8 cellular contexts compared by ENCODE assay signal in genomic region chr4:146521543-146522097, GRCh38. TPM values are rescaled to one million over a fixed set of nuclear protein-coding genes. Genes with fewer than 3 reads are reported as not detected.
A peak's percentile ranks its signal among the peaks of the same experiment; 100 is the strongest.
DNase-seq lines count a peak whose midpoint lies in the region; ATAC-seq, FAIRE-seq and TF ChIP-seq lines count a peak whose summit lies in the region.

A gene with protein sequence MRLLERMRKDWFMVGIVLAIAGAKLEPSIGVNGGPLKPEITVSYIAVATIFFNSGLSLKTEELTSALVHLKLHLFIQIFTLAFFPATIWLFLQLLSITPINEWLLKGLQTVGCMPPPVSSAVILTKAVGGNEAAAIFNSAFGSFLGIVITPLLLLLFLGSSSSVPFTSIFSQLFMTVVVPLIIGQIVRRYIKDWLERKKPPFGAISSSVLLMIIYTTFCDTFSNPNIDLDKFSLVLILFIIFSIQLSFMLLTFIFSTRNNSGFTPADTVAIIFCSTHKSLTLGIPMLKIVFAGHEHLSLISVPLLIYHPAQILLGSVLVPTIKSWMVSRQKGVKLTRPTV (minus strand): TSS chr4:146521940. CDS start chr4:146521717, 223 bp downstream.

- no peak within 1 kb of the TSS for H3T11ph ChIP-seq in H9 (ENCODE audit: low read length)

- no peak within 1 kb of the TSS for H2BK5ac ChIP-seq in H9 (ENCODE audit: insufficient read length, low read length)

- H3K79me2 ChIP-seq in H9 (ENCODE audit: insufficient read depth, low read length) (peaks cover 2% of the 10 kb centered on the region; the same call in 1 of the 2 replicates), SK-N-SH (ENCODE audit: insufficient read depth) (peaks cover 35% of the 10 kb centered on the region)

- H3K27ac ChIP-seq in H9 (ENCODE audit: insufficient read length, low read depth, low read length) (no peak within 1 kb of the TSS), SK-N-SH (ENCODE audit: low read depth in 2 of 2, low read length in 1 of 2) (peak within 1 kb of the TSS; percentile 80 to 88), pancreas (peak within 1 kb of the TSS; percentile 72 to 88 (median 82))

- H3K23me2 ChIP-seq in H9 (ENCODE audit: insufficient read length, low read depth, low read length, poor library complexity, severe bottlenecking): peaks cover 3% of the 10 kb centered on the region

- no peak within 1 kb of the TSS for H3K4ac ChIP-seq in H9 (ENCODE audit: low read depth, low read length)

- H2BK120ac ChIP-seq in H9 (ENCODE audit: low read depth, low read length, poor library complexity, severe bottlenecking): no peak within 1 kb of the TSS

- TF ChIP-seq CTCF in H9 (conservative IDR thresholded peaks at IDR 0.05) (no peak), SK-N-SH (IDR thresholded peaks at IDR 0.05) (no peak), pancreas (IDR thresholded peaks at IDR 0.05) (no peak), type B pancreatic cell (conservative IDR thresholded peaks at IDR 0.05) (no peak)

- intact Hi-C loops in Right ventricle myocardium superior (cut with DNase I) (loop anchor here (10.0 kb wide), 1 partner anchor 177 kb away; no protein-coding TSS in a partner anchor), pancreas (cut with DNase I) (no loop called here)

- H3K4me3 ChIP-seq in SK-N-SH (ENCODE audit: low read depth in 2 of 2, low read length in 1 of 2) (peak within 1 kb of the TSS; percentile 95 to 100), pancreas (peak within 1 kb of the TSS; percentile 93 to 98 (median 94))

- TF ChIP-seq EP300 in SK-N-SH (IDR thresholded peaks at IDR 0.05; ENCODE audit: borderline replicate concordance in 1 of 2, low read depth in 1 of 2, low read length in 1 of 2): peak in 1 of 2 experiments; percentile 2; a peak in 1 of 4 replicates

- no peak within 1 kb of the TSS for H2BK12ac ChIP-seq in H9 (ENCODE audit: insufficient read length, low read depth, low read length)

- H2AFZ ChIP-seq in H9 (ENCODE audit: low read length) (peak within 1 kb of the TSS; percentile 84), SK-N-SH (ENCODE audit: low read depth) (peak within 1 kb of the TSS; percentile 100)

- no peak for TF ChIP-seq RAD21 in SK-N-SH (IDR thresholded peaks at IDR 0.05; ENCODE audit: low read length)

- peaks cover 12% of the 10 kb centered on the region; the same call in 1 of the 2 replicates for H3K27me3 ChIP-seq in H9 (ENCODE audit: insufficient read depth, low read length)
- H3K27me3 ChIP-seq in SK-N-SH (ENCODE audit: insufficient read depth): no peaks in the 10 kb centered on the region
- no peaks in the 10 kb centered on the region for H3K27me3 ChIP-seq in pancreas

- no peak within 1 kb of the TSS for H3K27ac Mint-ChIP-seq in H9
- no peak within 1 kb of the TSS for H3K27ac Mint-ChIP-seq in activated naive CD4-positive, alpha-beta T cell treated with anti-CD3 and anti-CD28 coated beads, Interleukin-2, amount 50 U/mL, for 72 hours
- peak within 1 kb of the TSS; percentile 87 for H3K27ac Mint-ChIP-seq in type B pancreatic cell

- H3K4me1 ChIP-seq in H9 (ENCODE audit: insufficient read depth, low read length) (no peaks in the 10 kb centered on the region), SK-N-SH (ENCODE audit: control insufficient read depth in 1 of 2, insufficient read depth in 2 of 2, low read depth in 1 of 2, low read length in 1 of 2) (peaks cover 0 to 6% of the 10 kb centered on the region in 2 experiments; a peak in 1 of 4 replicates), pancreas (peaks cover 0 to 5% (median 0%) of the 10 kb centered on the region in 3 donors)

- H3K9me3 Mint-ChIP-seq in H9 (no peaks in the 10 kb centered on the region), type B pancreatic cell (no peaks in the 10 kb centered on the region)
- no peaks in the 10 kb centered on the region for H3K9me3 Mint-ChIP-seq in activated naive CD4-positive, alpha-beta T cell treated with anti-CD3 and anti-CD28 coated beads, Interleukin-2, amount 50 U/mL, for 72 hours

- H3F3A ChIP-seq in SK-N-SH (replicated peaks; ENCODE audit: insufficient read depth): peaks cover 3% of the 10 kb centered on the region

- H4K20me1 ChIP-seq in H9 (ENCODE audit: control insufficient read depth, insufficient read depth, insufficient read length): no peaks in the 10 kb centered on the region
- no peaks in the 10 kb centered on the region for H4K20me1 ChIP-seq in SK-N-SH (ENCODE audit: insufficient read depth)

- no peak for FAIRE-seq in pancreas (lab: Jason Lieb, UNC)

- H4K91ac ChIP-seq in H9 (ENCODE audit: insufficient read length, low read depth, low read length): no peak within 1 kb of the TSS

- H3K18ac ChIP-seq in H9 (ENCODE audit: insufficient read length, low read depth, low read length): no peak within 1 kb of the TSS

- H3K4me2 ChIP-seq in H9 (ENCODE audit: insufficient read depth, insufficient read length, low read length) (peak within 1 kb of the TSS; percentile 67), SK-N-SH (peak within 1 kb of the TSS; percentile 100)

- H3K36me3 Mint-ChIP-seq in H9 (ENCODE audit: insufficient read depth in 1 of 3, low read depth in 3 of 3): no peaks in the 10 kb centered on the region; a peak in 1 of 7 replicates
- peaks cover 0 to 8% of the 10 kb centered on the region in 2 donors for H3K36me3 Mint-ChIP-seq in activated naive CD4-positive, alpha-beta T cell treated with anti-CD3 and anti-CD28 coated beads, Interleukin-2, amount 50 U/mL, for 72 hours
- no peaks in the 10 kb centered on the region for H3K36me3 Mint-ChIP-seq in type B pancreatic cell

- no peak within 1 kb of the TSS for H4K8ac ChIP-seq in H9 (replicated peaks; ENCODE audit: insufficient read length, low read depth, low read length)

- no peak within 1 kb of the TSS for H4K5ac ChIP-seq in H9 (ENCODE audit: insufficient read length, low read depth, low read length)

- peak within 1 kb of the TSS; percentile 12 for H3K9ac ChIP-seq in H9 (ENCODE audit: extremely low read depth, insufficient read length, low read length)
- H3K9ac ChIP-seq in SK-N-SH: peak within 1 kb of the TSS; percentile 73

- POLR2A ChIA-PET in SK-N-SH (lab: Yijun Ruan, JAX): interaction anchor here (0.9 kb wide), 1 partner anchor 284 kb away, joined by 3 read pairs; no protein-coding TSS in a partner anchor

- CTCF ChIA-PET in SK-N-SH (lab: Yijun Ruan, JAX): interaction anchor here (1.7 to 2.7 kb wide), 2 partner anchors 178 to 575 kb away, joined by 4 to 8 read pairs; no protein-coding TSS in a partner anchor

- H3K9me3 ChIP-seq in H9 (ENCODE audit: control insufficient read depth, low read depth, low read length): no peaks in the 10 kb centered on the region
- H3K9me3 ChIP-seq in SK-N-SH: no peaks in the 10 kb centered on the region
- no peaks in the 10 kb centered on the region for H3K9me3 ChIP-seq in pancreas

- H3K79me1 ChIP-seq in H9 (ENCODE audit: insufficient read depth, low read depth, low read length, poor library complexity, severe bottlenecking): no peaks in the 10 kb centered on the region

- H2BK15ac ChIP-seq in H9 (ENCODE audit: low read depth, low read length): no peak within 1 kb of the TSS

- WGBS in H9 (ENCODE audit: extremely low coverage, insufficient read length, low lambda C conversion rate): no CpG with 5 or more reads among the region's 30 CpGs
- WGBS in SK-N-SH (ENCODE audit: low lambda C conversion rate): 1% methylated on average over 14 of the region's 30 CpGs
- WGBS in pancreas, 2 donors: 0 to 1% methylated on average over 30 of the region's 30 CpGs

- H3K9me2 ChIP-seq in SK-N-SH: no peaks in the 10 kb centered on the region

- H3K27me3 Mint-ChIP-seq in H9 (ENCODE audit: low read depth) (peaks cover 15% of the 10 kb centered on the region), type B pancreatic cell (no peaks in the 10 kb centered on the region)

- H2AK5ac ChIP-seq in H9 (ENCODE audit: insufficient read length, low read length): no peak within 1 kb of the TSS

- H3K14ac ChIP-seq in H9 (ENCODE audit: insufficient read depth, low read length): peak within 1 kb of the TSS; percentile 18; the same call in 1 of the 2 replicates

- no peak within 1 kb of the TSS for H3K56ac ChIP-seq in H9 (ENCODE audit: insufficient read length, low read depth, low read length)

- no peak within 1 kb of the TSS for H3K23ac ChIP-seq in H9 (ENCODE audit: insufficient read length, low read depth, low read length)

- no peaks in the 10 kb centered on the region for H3K36me3 ChIP-seq in SK-N-SH (replicated peaks in 1 of 2; ENCODE audit: control insufficient read depth in 1 of 2, insufficient read depth in 2 of 2, low read length in 1 of 2)
- H3K36me3 ChIP-seq in pancreas: no peaks in the 10 kb centered on the region

- peak; percentile 85 to 88 for ATAC-seq in activated naive CD4-positive, alpha-beta T cell treated with anti-CD3 and anti-CD28 coated beads, Interleukin-2, amount 50 U/mL, for 72 hours
- peak; percentile 98 for ATAC-seq in Right ventricle myocardium superior (ENCODE audit: poor library complexity)
- ATAC-seq in pancreas: peak; percentile 92 to 95 (median 93)

- DNase-seq in GM04503 (ENCODE audit: low read depth): peak; percentile 19
- peak; percentile 82 for DNase-seq in H9
- peak; percentile 71 for DNase-seq in M059J (ENCODE audit: low read depth)
- peak; percentile 84 for DNase-seq in SK-N-SH
- DNase-seq in activated naive CD4-positive, alpha-beta T cell treated with anti-CD3 and anti-CD28 coated beads, Interleukin-2, amount 50 U/mL, for 72 hours (ENCODE audit: low spot score in 2 of 2): peak; percentile 73 to 76
- DNase-seq in Right ventricle myocardium superior: peak; percentile 88
- DNase-seq in pancreas: peak; percentile 64 to 87 (median 72)
- DNase-seq in type B pancreatic cell (ENCODE audit: extremely low spot score, unreplicated experiment): peak; percentile 81

- H3K4me3 Mint-ChIP-seq in H9: no peak within 1 kb of the TSS
- no peak within 1 kb of the TSS for H3K4me3 Mint-ChIP-seq in type B pancreatic cell

- H2BK20ac ChIP-seq in H9 (ENCODE audit: low read depth, low read length, poor library complexity, severe bottlenecking): no peak within 1 kb of the TSS

- H3K4me1 Mint-ChIP-seq in H9 (peaks cover 3 to 5% of the 10 kb centered on the region in 2 experiments), type B pancreatic cell (ENCODE audit: unreplicated experiment) (peaks cover 11% of the 10 kb centered on the region)

TF ChIP-seq in SK-N-SH, 30 proteins besides CTCF, POLR2A, EP300 and RAD21 (continues in another document):
- TF ChIP-seq SIN3A (IDR thresholded peaks at IDR 0.05; ENCODE audit: borderline replicate concordance, low read depth, low read length) (peak; percentile 50; the same call in 1 of the 2 replicates), POLR2AphosphoS5 (IDR thresholded peaks at IDR 0.05; ENCODE audit: low read depth, low read length) (peak; percentile 25; the same call in 1 of the 2 replicates)

RNA-seq across cellular contexts. Expression of the gene that starts here (rescaled TPM):
- 3.4 and 3.9 TPM in 2 replicates for total RNA-seq in H9 (2021)
- total RNA-seq in M059J (2014; rRNA removed; shearing (Covaris generic)): 8.7 and 10.3 TPM in 2 replicates
- polyA plus RNA-seq in SK-N-SH (2012; rRNA removed): 3.3 and 4.8 TPM in 2 replicates
- 4.4 and 4.5 TPM in 2 replicates for polyA plus RNA-seq in SK-N-SH (2012; cell fraction: cytosol; rRNA removed)
- 2.3 and 5.6 TPM in 2 replicates for polyA plus RNA-seq in SK-N-SH (2012; cell fraction: nucleus; rRNA removed)
- 10 to 100 TPM; 16.9 to 18.0 TPM for total RNA-seq in activated naive CD4-positive, alpha-beta T cell treated with anti-CD3 and anti-CD28 coated beads, Interleukin-2, amount 50 U/mL, for 72 hours
- total RNA-seq in Right ventricle myocardium superior: 5.2 TPM
- total RNA-seq in pancreas: 10 to 100 TPM in 1 of 6 donors, 1 to 10 TPM in 5; 5.5 to 11.1 (median 8.4) TPM
- 1 to 10 TPM; 2.1 to 4.3 TPM for polyA plus RNA-seq in pancreas
- total RNA-seq in type B pancreatic cell (ENCODE audit: low replicate concordance): 16.1 and 19.4 TPM in 2 replicates

Comparison
In these comparisons a context has a peak if more than half of its experiments do, and no peak if none do; other contexts are left out.
1. DNase-seq: peak in every context shown above with its lines; median percentile 88 in Right ventricle myocardium superior; 84 in SK-N-SH; 82 in H9; 81 in type B pancreatic cell; 74 in activated naive CD4-positive, alpha-beta T cell treated with anti-CD3 and anti-CD28 coated beads, Interleukin-2, amount 50 U/mL, for 72 hours; 72 in pancreas; 71 in M059J; 19 in GM04503.